Comparison of ENCODE assay signal across 8 cellular contexts in the genomic region with DNA sequence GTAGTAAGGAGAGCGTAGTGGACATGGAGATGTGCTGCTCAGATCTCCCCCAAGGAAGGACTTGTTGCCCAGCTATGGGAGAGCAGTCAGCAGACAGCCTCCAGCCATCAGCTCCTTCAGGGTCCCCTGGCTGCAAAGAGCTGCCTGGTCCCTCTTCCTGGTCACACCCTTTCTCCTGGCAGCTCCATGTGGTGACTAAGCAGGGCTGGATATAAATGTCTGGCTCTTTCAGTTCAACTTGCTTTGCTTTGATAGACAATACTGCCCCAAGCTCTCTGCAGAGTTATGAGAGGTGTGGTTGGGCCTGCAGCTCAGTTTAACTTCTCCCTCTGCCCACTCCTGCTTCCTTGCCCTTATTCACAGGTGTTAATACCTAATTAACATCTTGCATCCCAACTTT.
DNase-seq lines count a peak whose midpoint lies in the region; ATAC-seq, FAIRE-seq and TF ChIP-seq lines count a peak whose summit lies in the region.

No MANE protein-coding gene starts in this region.

- H3K4me3 Mint-ChIP-seq in WTC11, result no peak overlapping the region

- 0 out of 2 replicates have a peak overlapping the region, but pooled peaks have one; percentile 21 for H3K27ac Mint-ChIP-seq in WTC11

- H3K27me3 Mint-ChIP-seq in WTC11 (ENCODE audit: low read depth), result no peaks in the 10 kb centered on the region

- peaks cover 5% of the 10 kb centered on the region for H3K9me3 Mint-ChIP-seq in WTC11

- TF ChIP-seq CTCF in WTC11 (IDR thresholded peaks at IDR 0.05), result no peak

- H2AFZ ChIP-seq in GM23248, result peak overlapping the region; percentile 19; the same call in 1 of the 2 replicates

- H3K9ac ChIP-seq in GM23248, result peak overlapping the region; percentile 76

- H3K4me2 ChIP-seq in GM23248 (ENCODE audit: unreplicated experiment), result peak overlapping the region; percentile 59

- H3K79me2 ChIP-seq in GM23248 (ENCODE audit: insufficient read depth), result no peaks in the 10 kb centered on the region

- H3K4me1 ChIP-seq in GM23248 (ENCODE audit: insufficient read depth) (peaks cover 45% of the 10 kb centered on the region), small intestine (ENCODE audit: control insufficient read depth in 2 of 2, insufficient read depth in 1 of 2, low read depth in 1 of 2, low read length in 1 of 2) (peaks cover 0 to 13% of the 10 kb centered on the region in 2 donors)

- H3K4me1 Mint-ChIP-seq in WTC11, result peaks cover 25% of the 10 kb centered on the region

- POLR2A ChIA-PET in WTC11 (lab: Charles Lee) (interaction anchor here (0.5 to 1.1 kb wide), 4 partner anchors 10 to 175 kb away, joined by 3 to 4 read pairs (median 3); a partner anchor contains a TSS), HEK293T (lab: Yijun Ruan, JAX) (no interaction called here)

- CTCF ChIA-PET in WTC11 (lab: Charles Lee), result interaction anchor here (1.0 to 4.1 kb wide), 10 partner anchors 9 to 259 kb away, joined by 3 to 54 read pairs (median 4); a partner anchor contains a TSS
- CTCF ChIA-PET in HEK293T (lab: Yijun Ruan, JAX), result interaction anchor here (0.9 to 1.2 kb wide), 3 partner anchors 9 to 267 kb away, joined by 3 to 5 read pairs (median 4); no protein-coding TSS in a partner anchor

- intact Hi-C loops in Right ventricle myocardium superior (cut with DNase I), result loop anchor here (5.0 kb wide), 1 partner anchor 78 kb away; a partner anchor contains a TSS

- peaks cover 3% of the 10 kb centered on the region for H3K36me3 Mint-ChIP-seq in WTC11

- H3K9me3 ChIP-seq in GM23248 (ENCODE audit: low read depth) (no peaks in the 10 kb centered on the region), small intestine (ENCODE audit: control insufficient read depth, low read depth) (no peaks in the 10 kb centered on the region)

- in situ Hi-C loops in GM23248 (cut with MboI), result loop anchor here (10.0 kb wide), 1 partner anchor 265 kb away; no protein-coding TSS in a partner anchor

- H3K36me3 ChIP-seq in GM23248 (ENCODE audit: low read depth) (no peaks in the 10 kb centered on the region), small intestine (ENCODE audit: control insufficient read depth in 2 of 2, insufficient read depth in 2 of 2, low read length in 2 of 2) (no peaks in the 10 kb centered on the region)

- DNase-seq in GM23248, result peak; percentile 88
- DNase-seq in WTC11 (ENCODE audit: low spot score), result no peak
- no peak for DNase-seq in Right ventricle myocardium superior
- DNase-seq in small intestine, result peak; percentile 82
- DNase-seq in HEK293T (ENCODE audit: extremely low spot score), result no peak
- DNase-seq in activated CD4-positive, CD25-positive, alpha-beta regulatory T cell treated with anti-CD3 and anti-CD28 coated beads, Interleukin-2, amount 50 U/mL, for 72 hours, result no peak

- no peaks in the 10 kb centered on the region for H3K9me2 ChIP-seq in GM23248 (ENCODE audit: insufficient read depth)

- FAIRE-seq in small intestine (lab: Jason Lieb, UNC), result no peak

- H4K20me1 ChIP-seq in GM23248 (ENCODE audit: insufficient read depth), result no peaks in the 10 kb centered on the region

- H3K4me3 ChIP-seq in GM23248 (no peak overlapping the region), small intestine (ENCODE audit: low read depth in 1 of 2, low read length in 2 of 2) (no peak overlapping the region)

- H3K27me3 ChIP-seq in GM23248 (replicated peaks; ENCODE audit: insufficient read depth) (no peaks in the 10 kb centered on the region), small intestine (ENCODE audit: control insufficient read depth in 2 of 2, insufficient read depth in 2 of 2, low read length in 2 of 2) (no peaks in the 10 kb centered on the region)

- ATAC-seq in WTC11, result no peak
- peak; percentile 65 for ATAC-seq in Right ventricle myocardium superior (ENCODE audit: poor library complexity)
- no peak for ATAC-seq in GM21576 (IDR thresholded peaks at IDR 0.05; ENCODE audit: unreplicated experiment)
- no peak for ATAC-seq in HG03108 (IDR thresholded peaks at IDR 0.05; ENCODE audit: unreplicated experiment)

- WGBS in GM23248 (ENCODE audit: low coverage in 1 of 2, low lambda C conversion rate in 2 of 2, missing lambda C conversion rate in 2 of 2), 2 experiments, result 67 to 75% methylated on average over 1 of the region's 1 CpG
- WGBS in small intestine, 3 donors, result 89 to 100% (median 100%) methylated on average over 1 of the region's 1 CpG

- H3K27ac ChIP-seq in GM23248, result peak overlapping the region; percentile 96
- H3K27ac ChIP-seq in small intestine (ENCODE audit: low read depth in 1 of 2, low read length in 1 of 2), result peak overlapping the region in 1 of 2 donors; percentile 68

- H3F3A ChIP-seq in GM23248 (ENCODE audit: insufficient read depth), result peaks cover 42% of the 10 kb centered on the region

TF ChIP-seq in WTC11, 78 proteins besides CTCF, POLR2A, EP300 and RAD21:
- TF ChIP-seq, protein P1, sequence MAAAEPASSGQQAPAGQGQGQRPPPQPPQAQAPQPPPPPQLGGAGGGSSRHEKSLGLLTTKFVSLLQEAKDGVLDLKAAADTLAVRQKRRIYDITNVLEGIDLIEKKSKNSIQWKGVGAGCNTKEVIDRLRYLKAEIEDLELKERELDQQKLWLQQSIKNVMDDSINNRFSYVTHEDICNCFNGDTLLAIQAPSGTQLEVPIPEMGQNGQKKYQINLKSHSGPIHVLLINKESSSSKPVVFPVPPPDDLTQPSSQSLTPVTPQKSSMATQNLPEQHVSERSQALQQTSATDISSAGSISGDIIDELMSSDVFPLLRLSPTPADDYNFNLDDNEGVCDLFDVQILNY (CRISPR knock-in tag; IDR thresholded peaks at IDR 0.05), result no peak
- TF ChIP-seq, protein P2, sequence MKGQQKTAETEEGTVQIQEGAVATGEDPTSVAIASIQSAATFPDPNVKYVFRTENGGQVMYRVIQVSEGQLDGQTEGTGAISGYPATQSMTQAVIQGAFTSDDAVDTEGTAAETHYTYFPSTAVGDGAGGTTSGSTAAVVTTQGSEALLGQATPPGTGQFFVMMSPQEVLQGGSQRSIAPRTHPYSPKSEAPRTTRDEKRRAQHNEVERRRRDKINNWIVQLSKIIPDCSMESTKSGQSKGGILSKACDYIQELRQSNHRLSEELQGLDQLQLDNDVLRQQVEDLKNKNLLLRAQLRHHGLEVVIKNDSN (CRISPR knock-in tag; IDR thresholded peaks at IDR 0.05), result no peak
- TF ChIP-seq KAT7 (CRISPR knock-in tag; IDR thresholded peaks at IDR 0.05; ENCODE audit: borderline replicate concordance), result no peak
- no peak for TF ChIP-seq JUN (CRISPR knock-in tag; IDR thresholded peaks at IDR 0.05)
- TF ChIP-seq, protein P3, sequence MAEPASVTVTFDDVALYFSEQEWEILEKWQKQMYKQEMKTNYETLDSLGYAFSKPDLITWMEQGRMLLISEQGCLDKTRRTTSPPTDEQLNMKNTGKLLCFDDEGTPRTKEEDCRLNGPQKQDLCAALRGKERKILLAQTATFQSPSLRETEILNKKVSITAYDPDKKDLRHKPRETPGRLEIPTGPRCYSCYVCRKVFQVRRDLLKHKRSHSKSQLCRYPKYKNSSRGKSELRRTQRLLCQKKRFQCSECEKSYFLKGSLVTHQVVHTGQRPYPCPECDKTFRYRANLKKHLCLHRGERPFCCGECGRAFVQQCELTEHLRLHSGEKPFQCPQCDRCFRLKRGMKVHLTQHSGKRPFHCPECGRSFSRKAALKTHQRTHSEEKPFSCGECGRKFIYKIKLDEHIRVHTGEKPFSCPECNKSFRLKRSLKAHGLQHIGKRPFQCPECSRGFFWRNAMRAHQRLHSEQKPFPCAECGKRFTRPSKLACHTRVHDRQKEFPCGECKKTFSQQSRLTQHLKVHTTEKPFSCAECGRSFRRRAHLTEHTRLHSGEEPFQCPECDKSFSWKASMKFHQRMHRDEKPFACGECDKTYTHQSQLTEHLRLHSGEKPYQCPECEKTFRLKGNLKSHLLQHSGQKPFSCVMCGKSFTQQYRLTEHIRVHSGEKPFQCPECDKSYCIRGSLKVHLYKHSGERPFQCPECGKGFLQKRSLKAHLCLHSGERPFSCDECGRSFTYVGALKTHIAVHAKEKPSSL (CRISPR knock-in tag; conservative IDR thresholded peaks at IDR 0.05), result no peak
- no peak for TF ChIP-seq MYBL2 (CRISPR knock-in tag; IDR thresholded peaks at IDR 0.05)

TF ChIP-seq in HEK293T, 16 proteins besides CTCF, POLR2A, EP300 and RAD21:
- TF ChIP-seq FOXK2 (IDR thresholded peaks at IDR 0.05) (no peak), L3MBTL2 (conservative IDR thresholded peaks at IDR 0.05) (no peak), ELF4 (IDR thresholded peaks at IDR 0.05) (no peak), SUZ12 (IDR thresholded peaks at IDR 0.05) (no peak), CTBP1 (IDR thresholded peaks at IDR 0.05; ENCODE audit: borderline replicate concordance) (no peak), NFRKB (IDR thresholded peaks at IDR 0.05) (no peak), FOXM1 (IDR thresholded peaks at IDR 0.05; ENCODE audit: borderline replicate concordance) (no peak), ZNF384 (IDR thresholded peaks at IDR 0.05) (no peak), SP1 (IDR thresholded peaks at IDR 0.05) (no peak), BHLHE40 (IDR thresholded peaks at IDR 0.05; ENCODE audit: borderline replicate concordance) (no peak), ARNT (IDR thresholded peaks at IDR 0.05) (no peak)
- TF ChIP-seq, protein P4, sequence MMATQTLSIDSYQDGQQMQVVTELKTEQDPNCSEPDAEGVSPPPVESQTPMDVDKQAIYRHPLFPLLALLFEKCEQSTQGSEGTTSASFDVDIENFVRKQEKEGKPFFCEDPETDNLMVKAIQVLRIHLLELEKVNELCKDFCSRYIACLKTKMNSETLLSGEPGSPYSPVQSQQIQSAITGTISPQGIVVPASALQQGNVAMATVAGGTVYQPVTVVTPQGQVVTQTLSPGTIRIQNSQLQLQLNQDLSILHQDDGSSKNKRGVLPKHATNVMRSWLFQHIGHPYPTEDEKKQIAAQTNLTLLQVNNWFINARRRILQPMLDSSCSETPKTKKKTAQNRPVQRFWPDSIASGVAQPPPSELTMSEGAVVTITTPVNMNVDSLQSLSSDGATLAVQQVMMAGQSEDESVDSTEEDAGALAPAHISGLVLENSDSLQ (IDR thresholded peaks at IDR 0.05), result no peak

Comparison
In these comparisons a context has a peak if more than half of its experiments do, and no peak if none do; other contexts are left out.
1. DNase-seq: peak in GM23248 (single experiment) and small intestine (single experiment); none in WTC11 (single experiment), Right ventricle myocardium superior (single experiment), HEK293T (single experiment) and activated CD4-positive, CD25-positive, alpha-beta regulatory T cell treated with anti-CD3 and anti-CD28 coated beads, Interleukin-2, amount 50 U/mL, for 72 hours (single experiment).